In the genomic region with DNA sequence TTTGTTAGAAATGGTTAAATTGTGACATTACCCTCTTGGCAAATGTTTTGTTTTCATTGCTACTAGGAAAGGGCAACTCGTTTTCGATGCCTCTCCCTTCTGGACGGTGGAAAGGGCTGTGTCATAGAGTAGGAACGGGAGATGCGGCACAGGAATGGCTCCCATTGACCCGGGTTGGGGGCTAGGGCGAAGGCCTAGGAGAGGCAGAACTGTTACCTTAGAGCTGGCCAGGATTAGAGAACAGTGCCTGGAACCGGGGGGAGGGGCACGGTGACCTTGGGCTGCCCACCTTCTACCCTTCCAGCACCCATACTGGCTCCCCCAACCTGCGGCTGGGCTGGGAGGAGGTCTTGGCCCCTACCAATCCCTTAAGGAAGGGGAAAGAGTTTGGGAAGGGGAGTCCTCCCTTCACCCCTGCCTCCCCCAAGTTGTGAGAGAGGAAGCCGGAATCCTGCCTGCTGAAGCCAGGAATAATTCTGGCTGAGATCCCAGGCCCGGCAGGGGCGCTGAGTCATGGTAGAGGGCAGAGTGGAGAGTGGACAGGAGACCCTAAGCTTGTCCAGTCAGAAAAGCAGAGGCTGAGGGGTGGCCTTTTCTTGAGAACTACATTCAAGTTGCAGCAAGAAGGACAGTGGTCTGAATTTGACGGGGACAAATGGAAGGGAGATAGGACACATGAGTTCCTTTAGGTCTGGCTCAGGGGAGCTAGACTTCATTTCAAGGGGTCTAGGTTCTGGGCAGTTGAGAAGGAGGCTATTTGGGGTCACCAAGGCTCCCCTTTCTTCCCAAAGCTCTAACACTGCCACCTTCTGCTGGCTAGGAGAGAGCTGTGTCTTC, we compare ENCODE assay signal across 8 cellular contexts. TPM values are rescaled to one million over a fixed set of nuclear protein-coding genes. Genes with fewer than 3 reads are reported as not detected.
DNase-seq lines count a peak whose midpoint lies in the region; ATAC-seq and TF ChIP-seq lines count a peak whose summit lies in the region.

No MANE protein-coding gene starts in this region.

- H3K4me3 ChIP-seq in ACC112 (ENCODE audit: low read depth, low read length) = peak overlapping the region; percentile 71
- H3K4me3 ChIP-seq in HFF-Myc (replicated peaks; ENCODE audit: low read depth, low read length) = peak overlapping the region; percentile 100
- H3K4me3 ChIP-seq in WI38 (ENCODE audit: low read depth, low read length) = peak overlapping the region; percentile 57
- H3K4me3 ChIP-seq in parathyroid adenoma (ENCODE audit: low read depth, low read length) = peak overlapping the region; percentile 47

- no peak overlapping the region for H3K9ac ChIP-seq in parathyroid adenoma

- peaks cover 2% of the 10 kb centered on the region for H3K9me3 Mint-ChIP-seq in glutamatergic neuron (ENCODE audit: unreplicated experiment)

- ATAC-seq in HG03439 (IDR thresholded peaks at IDR 0.05; ENCODE audit: unreplicated experiment) (no peak), GM18858 (IDR thresholded peaks at IDR 0.05; ENCODE audit: unreplicated experiment) (no peak)

- H3K36me3 ChIP-seq in ACC112 (ENCODE audit: insufficient read depth, low read length) (peaks cover 9% of the 10 kb centered on the region; the same call in 1 of the 2 replicates), parathyroid adenoma (ENCODE audit: control insufficient read depth, insufficient read depth, low read length) (no peaks in the 10 kb centered on the region)

- H3K27ac Mint-ChIP-seq in glutamatergic neuron (ENCODE audit: unreplicated experiment) = peak overlapping the region; percentile 78

- H3K27me3 Mint-ChIP-seq in glutamatergic neuron (ENCODE audit: unreplicated experiment) = peaks cover 7% of the 10 kb centered on the region

- H3K4me2 ChIP-seq in parathyroid adenoma (ENCODE audit: low read length) = peak overlapping the region; percentile 76

- H3K4me1 ChIP-seq in ACC112 (ENCODE audit: control insufficient read depth, insufficient read depth, low read length, unreplicated experiment) (peaks cover 82% of the 10 kb centered on the region), parathyroid adenoma (peaks cover 20% of the 10 kb centered on the region)

- DNase-seq in HFF-Myc (ENCODE audit: extremely low read depth, low read depth) = no peak
- no peak for DNase-seq in glutamatergic neuron
- no peak for DNase-seq in OCI-M2 (lab: John Stamatoyannopoulos, UW; ENCODE audit: unreplicated experiment)

- H3K27ac ChIP-seq in ACC112 (ENCODE audit: low read depth, low read length) (peak overlapping the region; percentile 99), parathyroid adenoma (peak overlapping the region; percentile 86)

- TF ChIP-seq CTCF in HFF-Myc (IDR thresholded peaks at IDR 0.05; ENCODE audit: low read depth, low read length, missing control alignments) (no peak), WI38 (IDR thresholded peaks at IDR 0.05; ENCODE audit: low read depth, low read length) (no peak), glutamatergic neuron (IDR thresholded peaks at IDR 0.05; ENCODE audit: partially characterized antibody, unreplicated experiment) (no peak), parathyroid adenoma (IDR thresholded peaks at IDR 0.05) (no peak)

- no peak overlapping the region for H2AFZ ChIP-seq in ACC112 (ENCODE audit: low read length, unreplicated experiment)
- H2AFZ ChIP-seq in parathyroid adenoma = no peak overlapping the region

- peaks cover 86% of the 10 kb centered on the region for H3K79me2 ChIP-seq in ACC112 (ENCODE audit: control insufficient read depth, insufficient read depth, low read length, unreplicated experiment)
- H3K79me2 ChIP-seq in parathyroid adenoma = peaks cover 32% of the 10 kb centered on the region

- peak overlapping the region; percentile 5 for H3K4me3 Mint-ChIP-seq in glutamatergic neuron (ENCODE audit: unreplicated experiment)

- H3K27me3 ChIP-seq in ACC112 (ENCODE audit: insufficient read depth, low read length) (no peaks in the 10 kb centered on the region), parathyroid adenoma (ENCODE audit: control insufficient read depth, insufficient read depth, low read length) (no peaks in the 10 kb centered on the region)

- H3K9me3 ChIP-seq in parathyroid adenoma (ENCODE audit: control insufficient read depth, low read length) = no peaks in the 10 kb centered on the region

- H3K36me3 Mint-ChIP-seq in glutamatergic neuron (ENCODE audit: unreplicated experiment) = no peaks in the 10 kb centered on the region

- peaks cover 28% of the 10 kb centered on the region for H3K4me1 Mint-ChIP-seq in glutamatergic neuron (ENCODE audit: low read depth, unreplicated experiment)

RNA-seq across cellular contexts. Expression of gene LMNA, which starts 8.2 kb away (rescaled TPM):
- total RNA-seq in glutamatergic neuron (ENCODE audit: unreplicated experiment) = 47.7 TPM

RNA-seq across cellular contexts. Expression of gene SEMA4A, which starts 30.6 kb away (rescaled TPM):
- total RNA-seq in glutamatergic neuron (ENCODE audit: unreplicated experiment) = 4.0 TPM

RNA-seq across cellular contexts. Expression of gene MEX3A, which starts 40.5 kb away (rescaled TPM):
- 114 TPM for total RNA-seq in glutamatergic neuron (ENCODE audit: unreplicated experiment)

Comparison
In these comparisons a context has a peak if more than half of its experiments do, and no peak if none do; other contexts are left out.
1. H3K4me3 ChIP-seq: peak in every context shown above with its lines; median percentile 100 in HFF-Myc; 71 in ACC112; 57 in WI38; 47 in parathyroid adenoma.